In genomic region chr21:42512346-42513034, GRCh38 we compare ENCODE assay signal across 1 cellular context.
TF ChIP-seq lines count a peak whose summit lies in the region.

No MANE protein-coding gene starts in this region.

TF ChIP-seq in HCT116, 20 proteins besides CTCF, POLR2A, EP300 and RAD21 (continued from another document):
- TF ChIP-seq REST (IDR thresholded peaks at IDR 0.05; ENCODE audit: low read depth) (no peak), YY1 (IDR thresholded peaks at IDR 0.05; ENCODE audit: extremely low read depth, insufficient replicate concordance, low read depth, low read length) (no peak), SRF (IDR thresholded peaks at IDR 0.05; ENCODE audit: low read depth) (no peak), TCF7L2 (IDR thresholded peaks at IDR 0.05; ENCODE audit: borderline replicate concordance, extremely low read depth, insufficient read depth, insufficient read length) (no peak)
TF ChIP-seq in HCT116: peak in this region for 0.
